ENCODE assay signal across 11 cellular contexts in the genomic region with DNA sequence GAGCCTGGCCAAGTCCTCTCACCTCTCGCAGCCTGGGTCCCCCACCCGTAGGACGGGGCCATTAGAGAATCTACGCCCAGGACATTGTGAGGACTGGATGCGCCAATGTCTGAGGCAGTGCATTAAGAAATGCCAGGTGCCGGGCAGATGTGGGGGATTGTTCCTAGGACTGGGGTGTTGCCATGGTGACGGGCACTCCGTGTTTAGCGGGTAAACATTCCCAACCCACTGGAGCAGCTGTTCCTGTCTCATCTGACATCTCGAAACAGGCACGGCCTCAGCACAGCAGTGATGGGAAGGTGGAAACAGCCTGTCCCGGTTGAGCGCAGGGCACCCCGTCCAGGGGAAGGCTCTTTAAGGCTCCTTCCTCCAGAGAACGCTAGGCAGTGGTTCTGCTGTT.
DNase-seq lines count a peak whose midpoint lies in the region; ATAC-seq and TF ChIP-seq lines count a peak whose summit lies in the region.
"Had no signal": no experiment of that assay in that cellular context is flagged by ENCODE, and none has a peak within 500 bp of the region (broad histone marks: within the 10 kb centered on the region; RNA-seq: fewer than 3 reads in every experiment).

No MANE protein-coding gene starts in this region.

- no peak overlapping the region for H2BK12ac ChIP-seq in mesenchymal stem cell (ENCODE audit: low read length in 2 of 2)

- H3K27me3 ChIP-seq in BLaER1 (no peaks in the 10 kb centered on the region), mesenchymal stem cell (ENCODE audit: control insufficient read depth in 1 of 2, insufficient read depth in 1 of 2, low read length in 2 of 2) (peaks cover 54 to 90% of the 10 kb centered on the region in 2 experiments), MM.1S (replicated peaks; ENCODE audit: insufficient read depth, low read length) (peaks cover 94% of the 10 kb centered on the region), vagina (no peaks in the 10 kb centered on the region)

- no peaks in the 10 kb centered on the region for H3K79me1 ChIP-seq in mesenchymal stem cell (replicated peaks; ENCODE audit: low read length, poor library complexity, severe bottlenecking)

- no peak for ATAC-seq in GM19397 (IDR thresholded peaks at IDR 0.05; ENCODE audit: unreplicated experiment)
- no peak for ATAC-seq in HG02623 (IDR thresholded peaks at IDR 0.05; ENCODE audit: unreplicated experiment)
- ATAC-seq: T-cell had no signal

- no peaks in the 10 kb centered on the region for H3F3A ChIP-seq in MM.1S (ENCODE audit: insufficient read depth, low read length)

- no peak overlapping the region for H2BK120ac ChIP-seq in mesenchymal stem cell (ENCODE audit: low read depth, low read length)

- no peak overlapping the region for H3K18ac ChIP-seq in mesenchymal stem cell (ENCODE audit: low read depth in 1 of 2, low read length in 2 of 2)

- peaks cover 11% of the 10 kb centered on the region; the same call in 1 of the 2 replicates for H4K20me1 ChIP-seq in BLaER1
- H4K20me1 ChIP-seq in MM.1S (ENCODE audit: insufficient read depth, low read length) = no peaks in the 10 kb centered on the region

- H4K8ac ChIP-seq in mesenchymal stem cell (ENCODE audit: low read length) = no peak overlapping the region

- no peaks in the 10 kb centered on the region for H3K79me2 ChIP-seq in MM.1S (ENCODE audit: low read length)

- H3K9me2 ChIP-seq in MM.1S (replicated peaks; ENCODE audit: insufficient read depth, low read length) = no peaks in the 10 kb centered on the region

- H3K9ac ChIP-seq in BLaER1 = no peak overlapping the region
- H3K9ac ChIP-seq in mesenchymal stem cell (ENCODE audit: low read length) = no peak overlapping the region
- H3K9ac ChIP-seq in MM.1S (ENCODE audit: low read length) = no peak overlapping the region

- H3K36me3 ChIP-seq in BLaER1 (no peaks in the 10 kb centered on the region), mesenchymal stem cell (ENCODE audit: control insufficient read depth in 1 of 2, insufficient read depth in 2 of 2, low read depth in 1 of 2, low read length in 2 of 2) (no peaks in the 10 kb centered on the region), MM.1S (replicated peaks; ENCODE audit: insufficient read depth, low read length) (no peaks in the 10 kb centered on the region), vagina (no peaks in the 10 kb centered on the region)

- H3K9me3 ChIP-seq in BLaER1 (no peaks in the 10 kb centered on the region), mesenchymal stem cell (ENCODE audit: control insufficient read depth, low read length) (no peaks in the 10 kb centered on the region), MM.1S (replicated peaks; ENCODE audit: insufficient read depth, low read length) (no peaks in the 10 kb centered on the region), vagina (no peaks in the 10 kb centered on the region)

- H3K4ac ChIP-seq in mesenchymal stem cell (ENCODE audit: low read depth in 1 of 2, low read length in 2 of 2) = no peak overlapping the region

- H3K4me3 ChIP-seq in BLaER1 (no peak overlapping the region), mesenchymal stem cell (ENCODE audit: insufficient read depth in 1 of 2, low read depth in 1 of 2, low read length in 2 of 2) (no peak overlapping the region), MM.1S (ENCODE audit: low read length) (no peak overlapping the region), vagina (no peak overlapping the region)

- 86% methylated on average over 15 of the region's 15 CpGs for WGBS in mesenchymal stem cell

- no peak overlapping the region for H2BK15ac ChIP-seq in mesenchymal stem cell (ENCODE audit: low read depth, poor library complexity, severe bottlenecking)

- H3K23ac ChIP-seq in mesenchymal stem cell (ENCODE audit: low read length in 2 of 2) = no peak overlapping the region

- no peak overlapping the region for H2AK5ac ChIP-seq in mesenchymal stem cell (ENCODE audit: low read length, severe bottlenecking)

- DNase-seq in NCI-H1092 treated with DMSO at 0.1 percent for 48 hours (lab: John Stamatoyannopoulos, UW) = peak; percentile 63
- peak; percentile 97 for DNase-seq in NCI-H69 (lab: John Stamatoyannopoulos, UW)
- DNase-seq in mesenchymal stem cell = peak; percentile 42
- no peak for DNase-seq in MM.1S
- DNase-seq in vagina (ENCODE audit: extremely low spot score in 2 of 2) = no peak
- DNase-seq: activated CD4-positive, alpha-beta memory T cell treated with anti-CD3 and anti-CD28 coated beads, Interleukin-2, amount 10 ng/mL, durations not matched to agents 7 days and 5 days; islet precursor cell; T-cell had no signal

- intact Hi-C loops in vagina (cut with DNase I) = no loop called here

- no peak overlapping the region for H3K14ac ChIP-seq in mesenchymal stem cell (ENCODE audit: low read length in 2 of 2)

- H2AFZ ChIP-seq in mesenchymal stem cell (ENCODE audit: low read depth, low read length) = no peak overlapping the region
- no peak overlapping the region for H2AFZ ChIP-seq in MM.1S (ENCODE audit: low read length)

- no peak for TF ChIP-seq POLR2A in vagina (IDR thresholded peaks at IDR 0.05)

- H3K4me1 ChIP-seq in BLaER1 = peaks cover 77% of the 10 kb centered on the region
- peaks cover 13% of the 10 kb centered on the region for H3K4me1 ChIP-seq in mesenchymal stem cell (ENCODE audit: control insufficient read depth, insufficient read depth, low read depth, low read length)
- no peaks in the 10 kb centered on the region for H3K4me1 ChIP-seq in MM.1S (ENCODE audit: low read length)
- H3K4me1 ChIP-seq in vagina = peaks cover 10% of the 10 kb centered on the region

- H3K27ac ChIP-seq in BLaER1 = no peak overlapping the region
- H3K27ac ChIP-seq in mesenchymal stem cell (ENCODE audit: low read length, poor library complexity, severe bottlenecking) = no peak overlapping the region
- no peak overlapping the region for H3K27ac ChIP-seq in MM.1S (ENCODE audit: low read length)
- H3K27ac ChIP-seq in vagina = no peak overlapping the region

- H2BK5ac ChIP-seq in mesenchymal stem cell (ENCODE audit: low read depth, low read length, poor library complexity, severe bottlenecking) = no peak overlapping the region

- H3K4me2 ChIP-seq in BLaER1 (peak overlapping the region; percentile 90), mesenchymal stem cell (ENCODE audit: low read length, poor library complexity, severe bottlenecking) (no peak overlapping the region), MM.1S (ENCODE audit: low read depth, low read length) (no peak overlapping the region)

- H4K91ac ChIP-seq in mesenchymal stem cell (ENCODE audit: low read length) = no peak overlapping the region

- no peak for TF ChIP-seq CTCF in MM.1S (IDR thresholded peaks at IDR 0.05; ENCODE audit: low read length)
- no peak for TF ChIP-seq CTCF in vagina (IDR thresholded peaks at IDR 0.05)

Comparison
In these comparisons a context has a peak if more than half of its experiments do, and no peak if none do; other contexts are left out.
1. DNase-seq: peak in NCI-H1092 treated with DMSO at 0.1 percent for 48 hours (single experiment), NCI-H69 (single experiment) and mesenchymal stem cell (single experiment); none in MM.1S (single experiment) and vagina (0 of 2).